ENCODE assay signal across 14 cellular contexts in the genomic region with DNA sequence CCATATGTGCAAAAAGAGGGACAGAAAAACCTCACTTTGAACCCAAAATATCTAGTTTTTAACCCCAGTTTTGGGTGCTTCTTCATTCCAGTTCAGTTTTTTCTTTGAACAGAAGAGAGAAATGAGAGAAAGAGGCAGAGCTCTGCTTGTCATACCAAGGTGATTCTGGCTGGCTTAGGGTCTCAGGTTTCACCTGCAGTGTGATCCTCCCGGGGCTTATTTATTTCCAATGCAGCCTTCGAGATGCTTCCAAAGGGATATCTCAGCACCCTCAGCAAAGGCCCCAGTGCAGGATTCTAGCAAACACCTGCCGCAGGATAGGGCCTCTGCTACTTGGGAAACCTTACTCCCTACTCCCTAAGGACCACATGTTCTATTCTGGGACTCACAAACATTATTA.
DNase-seq lines count a peak whose midpoint lies in the region; ATAC-seq and TF ChIP-seq lines count a peak whose summit lies in the region.
"Had no signal": no experiment of that assay in that cellular context is flagged by ENCODE, and none has a peak within 500 bp of the region (broad histone marks: within the 10 kb centered on the region; RNA-seq: fewer than 3 reads in every experiment).

No MANE protein-coding gene starts in this region.

- ATAC-seq in GM18519 (IDR thresholded peaks at IDR 0.05; ENCODE audit: low FRiP score, unreplicated experiment) = no peak
- no peak for ATAC-seq in GM21526 (IDR thresholded peaks at IDR 0.05; ENCODE audit: low FRiP score, unreplicated experiment)

- peaks cover 34% of the 10 kb centered on the region for H3K36me3 Mint-ChIP-seq in Caco-2 (ENCODE audit: insufficient read depth, unreplicated experiment)
- peaks cover 19% of the 10 kb centered on the region for H3K36me3 Mint-ChIP-seq in nephron progenitor cell (ENCODE audit: low read depth)
- H3K36me3 Mint-ChIP-seq: CD14-positive monocyte had no signal

- H3K9me3 ChIP-seq in Caco-2 (peaks cover 29% of the 10 kb centered on the region), HUES48 (ENCODE audit: control insufficient read depth, insufficient read depth, low read length) (peaks cover 12% of the 10 kb centered on the region), hepatocyte (ENCODE audit: low read depth) (no peaks in the 10 kb centered on the region)
- H3K9me3 ChIP-seq: SJSA1 had no signal

- DNase-seq in Caco-2 (no peak), hepatocyte (ENCODE audit: low spot score) (no peak), nephron progenitor cell (no peak), hippocampal formation (lab: John Stamatoyannopoulos, UW) (no peak)
- DNase-seq: COR-L47; Karpas-422; NCI-H187 treated with DMSO at 0.1 percent for 48 hours; NCI-H524 treated with DMSO at 0.1 percent for 48 hours; NK-92 treated with Interleukin-12 subunit alpha and Interleukin-12 subunit beta, amount 100 ng/mL, for 24 hours had no signal

- CTCF ChIA-PET in Caco-2 (lab: Charles Lee) = no interaction called here

- H3K4me3 ChIP-seq in Caco-2 (ENCODE audit: low read depth, low read length) (no peak overlapping the region), HUES48 (ENCODE audit: low read depth, low read length) (no peak overlapping the region), hepatocyte (no peak overlapping the region)
- H3K4me3 ChIP-seq: SJSA1 had no signal

- H3K4me3 Mint-ChIP-seq in Caco-2 (ENCODE audit: unreplicated experiment) (peak overlapping the region; percentile 82), nephron progenitor cell (peak overlapping the region; percentile 27)

- H3K9ac ChIP-seq in HUES48 (ENCODE audit: low read depth, low read length) = no peak overlapping the region

- H2AFZ ChIP-seq in hepatocyte = no peak overlapping the region

- no peaks in the 10 kb centered on the region for H3K9me2 ChIP-seq in hepatocyte (replicated peaks; ENCODE audit: insufficient read depth)

- peaks cover 56% of the 10 kb centered on the region for H3K4me1 ChIP-seq in Caco-2
- H3K4me1 ChIP-seq in HUES48 (ENCODE audit: control insufficient read depth, insufficient read depth, low read length) = peaks cover 40% of the 10 kb centered on the region
- peaks cover 52% of the 10 kb centered on the region for H3K4me1 ChIP-seq in hepatocyte (ENCODE audit: insufficient read depth)
- H3K4me1 ChIP-seq: SJSA1 had no signal

- 41% methylated on average over 3 of the region's 3 CpGs for WGBS in hepatocyte (ENCODE audit: low lambda C conversion rate, missing lambda C conversion rate)

- peak overlapping the region; percentile 74 for H3K27ac ChIP-seq in HUES48 (ENCODE audit: low read depth, low read length)
- H3K27ac ChIP-seq in hepatocyte = peak overlapping the region; percentile 83
- H3K27ac ChIP-seq: SJSA1 had no signal

- POLR2A ChIA-PET in Caco-2 (lab: Charles Lee) = no interaction called here

- H3K27me3 ChIP-seq in Caco-2 (replicated peaks; ENCODE audit: control insufficient read depth, insufficient read depth, low read length) = no peaks in the 10 kb centered on the region
- H3K27me3 ChIP-seq in HUES48 (ENCODE audit: control insufficient read depth, insufficient read depth, low read length) = peaks cover 37% of the 10 kb centered on the region
- no peaks in the 10 kb centered on the region for H3K27me3 ChIP-seq in hepatocyte
- H3K27me3 ChIP-seq: SJSA1 had no signal

- no peaks in the 10 kb centered on the region for H4K20me1 ChIP-seq in hepatocyte (ENCODE audit: insufficient read depth, poor library complexity, severe bottlenecking)

- H3K4me1 Mint-ChIP-seq in Caco-2 (ENCODE audit: low read depth, unreplicated experiment) (peaks cover 43% of the 10 kb centered on the region), nephron progenitor cell (peaks cover 78% of the 10 kb centered on the region)

- H3K79me2 ChIP-seq in hepatocyte = no peaks in the 10 kb centered on the region

- TF ChIP-seq CTCF in Caco-2 (IDR thresholded peaks at IDR 0.05; ENCODE audit: insufficient read depth in 1 of 2, low read depth in 1 of 2, low read length in 1 of 2, severe bottlenecking in 1 of 2, unreplicated experiment in 1 of 2) (no peak), hepatocyte (IDR thresholded peaks at IDR 0.05; ENCODE audit: poor library complexity) (no peak), nephron progenitor cell (IDR thresholded peaks at IDR 0.05) (no peak)

- H3K27ac Mint-ChIP-seq in Caco-2 (ENCODE audit: unreplicated experiment) = peak overlapping the region; percentile 93
- peak overlapping the region; percentile 91 for H3K27ac Mint-ChIP-seq in nephron progenitor cell
- H3K27ac Mint-ChIP-seq: CD14-positive monocyte had no signal

- H3K9me3 Mint-ChIP-seq in Caco-2 (ENCODE audit: unreplicated experiment) = peaks cover 16% of the 10 kb centered on the region
- H3K9me3 Mint-ChIP-seq in nephron progenitor cell = peaks cover 32% of the 10 kb centered on the region

- no peaks in the 10 kb centered on the region for H3K36me3 ChIP-seq in Caco-2 (ENCODE audit: control insufficient read depth, insufficient read depth, low read length)
- no peaks in the 10 kb centered on the region for H3K36me3 ChIP-seq in HUES48 (ENCODE audit: control insufficient read depth, insufficient read depth, low read length)
- H3K36me3 ChIP-seq in hepatocyte (replicated peaks; ENCODE audit: insufficient read depth, low read depth) = no peaks in the 10 kb centered on the region
- H3K36me3 ChIP-seq: SJSA1 had no signal

- intact Hi-C loops in Caco-2 (cut with micrococcal nuclease; ENCODE audit: unreplicated experiment) = loop anchor here (5.0 kb wide), 2 partner anchors 455 to 530 kb away; no protein-coding TSS in a partner anchor

- no TSS peak for BruUV-seq in Caco-2 (replicated peaks; lab: Mats Ljungman, UMichigan)

- no peaks in the 10 kb centered on the region for H3K27me3 Mint-ChIP-seq in Caco-2 (ENCODE audit: insufficient read depth, unreplicated experiment)
- peaks cover 14% of the 10 kb centered on the region for H3K27me3 Mint-ChIP-seq in nephron progenitor cell (ENCODE audit: low read depth, poor library complexity)

- H3K4me2 ChIP-seq in hepatocyte = no peak overlapping the region
